In genomic region chr2:174931724-174932123, GRCh38 we compare ENCODE assay signal across 1 cellular context.
TF ChIP-seq lines count a peak whose summit lies in the region.

No MANE protein-coding gene starts in this region.

TF ChIP-seq in HepG2, 621 proteins besides CTCF, POLR2A, EP300 and RAD21 (continued from another document):
- TF ChIP-seq ZNF580 (CRISPR knock-in tag; IDR thresholded peaks at IDR 0.05; ENCODE audit: borderline replicate concordance, low read depth) (no peak), ZNF160 (CRISPR knock-in tag; IDR thresholded peaks at IDR 0.05) (no peak), NFE2L1 (CRISPR knock-in tag; IDR thresholded peaks at IDR 0.05; ENCODE audit: borderline replicate concordance) (no peak), ZNF510 (CRISPR knock-in tag; IDR thresholded peaks at IDR 0.05; ENCODE audit: low read depth) (no peak), CENPX (CRISPR knock-in tag; IDR thresholded peaks at IDR 0.05) (no peak), ZNF773 (CRISPR knock-in tag; IDR thresholded peaks at IDR 0.05; ENCODE audit: borderline replicate concordance) (no peak), ZNF496 (CRISPR knock-in tag; IDR thresholded peaks at IDR 0.05; ENCODE audit: insufficient replicate concordance) (no peak), BCL6 (CRISPR knock-in tag; IDR thresholded peaks at IDR 0.05) (no peak), PAX8 (CRISPR knock-in tag; IDR thresholded peaks at IDR 0.05; ENCODE audit: borderline replicate concordance) (no peak)
TF ChIP-seq in HepG2: peak in this region for 0.
